In the genomic region with DNA sequence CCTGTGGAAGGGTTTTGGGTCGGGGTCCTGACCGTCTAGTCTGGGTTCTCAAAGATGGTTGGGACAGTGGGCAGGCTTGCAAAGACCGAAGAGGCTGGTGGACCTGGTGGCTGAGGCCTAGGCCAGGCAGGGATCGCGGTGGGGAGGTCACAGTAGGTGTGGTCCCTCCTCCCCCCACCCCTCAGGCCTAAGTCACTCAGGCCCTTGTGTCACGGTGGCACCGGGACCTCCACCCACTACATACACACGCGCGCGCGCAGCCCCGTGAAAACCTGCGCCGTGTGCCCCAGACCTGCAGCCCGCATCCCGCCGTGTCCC, we compare ENCODE assay signal across 8 cellular contexts. TPM values are rescaled to one million over a fixed set of nuclear protein-coding genes. Genes with fewer than 3 reads are reported as not detected.
A peak's percentile ranks its signal among the peaks of the same experiment; 100 is the strongest.
DNase-seq lines count a peak whose midpoint lies in the region; ATAC-seq and TF ChIP-seq lines count a peak whose summit lies in the region.

No MANE protein-coding gene starts in this region.

- intact Hi-C loops in left lung (cut with DNase I): no loop called here

- ATAC-seq in left lung (peak; percentile 8), GM21619 (IDR thresholded peaks at IDR 0.05; ENCODE audit: unreplicated experiment) (no peak), HG02571 (IDR thresholded peaks at IDR 0.05; ENCODE audit: unreplicated experiment) (no peak)
- peak; percentile 20 for ATAC-seq in stimulated activated memory B cell treated with anti-CD40 and anti-IgM and Interleukin-4, amounts not matched to agents 10 μg/mL and 1 μg/mL and 100 μg/mL, for 72 hours

- H3K4me1 ChIP-seq in left lung (peaks cover 3 to 61% of the 10 kb centered on the region in 2 donors), SK-N-SH (ENCODE audit: control insufficient read depth in 1 of 2, insufficient read depth in 2 of 2, low read depth in 1 of 2, low read length in 1 of 2) (peaks cover 10 to 18% of the 10 kb centered on the region in 2 experiments; a peak in 3 of 4 replicates)

- POLR2A ChIA-PET in SK-N-SH (lab: Yijun Ruan, JAX): no interaction called here

- no peak overlapping the region for H3K9ac ChIP-seq in SK-N-SH

- 96% methylated on average over 13 of the region's 18 CpGs for WGBS in SK-N-SH (ENCODE audit: low lambda C conversion rate)

- H3K79me2 ChIP-seq in SK-N-SH (ENCODE audit: insufficient read depth): peaks cover 6% of the 10 kb centered on the region; the same call in 1 of the 2 replicates

- H3K27ac Mint-ChIP-seq in IgD-negative memory B cell: peak overlapping the region in 2 of 3 donors; percentile 14 to 39
- H3K27ac Mint-ChIP-seq in stimulated activated memory B cell treated with anti-CD40 and anti-IgM and Interleukin-4, amounts not matched to agents 10 μg/mL and 1 μg/mL and 100 μg/mL, for 72 hours: peak overlapping the region; percentile 70

- DNase-seq in choroid plexus epithelial cell (ENCODE audit: low read depth): no peak
- peak in 1 of 2 donors; percentile 39 for DNase-seq in left lung
- no peak for DNase-seq in NCI-H2196 treated with DMSO at 0.1 percent for 48 hours (lab: John Stamatoyannopoulos, UW; ENCODE audit: unreplicated experiment)
- no peak for DNase-seq in SK-N-SH

- H3F3A ChIP-seq in SK-N-SH (replicated peaks; ENCODE audit: insufficient read depth): peaks cover 26% of the 10 kb centered on the region

- H4K20me1 ChIP-seq in SK-N-SH (ENCODE audit: insufficient read depth): peaks cover 50% of the 10 kb centered on the region

- TF ChIP-seq CTCF in choroid plexus epithelial cell (conservative IDR thresholded peaks at IDR 0.05; ENCODE audit: low read depth, low read length): no peak
- TF ChIP-seq CTCF in left lung (IDR thresholded peaks at IDR 0.05): no peak
- TF ChIP-seq CTCF in SK-N-SH (IDR thresholded peaks at IDR 0.05): no peak

- H3K27me3 Mint-ChIP-seq in IgD-negative memory B cell: no peaks in the 10 kb centered on the region
- no peaks in the 10 kb centered on the region for H3K27me3 Mint-ChIP-seq in stimulated activated memory B cell treated with anti-CD40 and anti-IgM and Interleukin-4, amounts not matched to agents 10 μg/mL and 1 μg/mL and 100 μg/mL, for 72 hours

- no peaks in the 10 kb centered on the region for H3K36me3 Mint-ChIP-seq in IgD-negative memory B cell
- H3K36me3 Mint-ChIP-seq in stimulated activated memory B cell treated with anti-CD40 and anti-IgM and Interleukin-4, amounts not matched to agents 10 μg/mL and 1 μg/mL and 100 μg/mL, for 72 hours: peaks cover 36% of the 10 kb centered on the region

- H3K9me2 ChIP-seq in SK-N-SH: no peaks in the 10 kb centered on the region

- H3K9me3 ChIP-seq in left lung: no peaks in the 10 kb centered on the region
- H3K9me3 ChIP-seq in SK-N-SH: no peaks in the 10 kb centered on the region

- CTCF ChIA-PET in SK-N-SH (lab: Yijun Ruan, JAX): no interaction called here

- H3K27ac ChIP-seq in left lung: peak overlapping the region in 1 of 2 donors; percentile 45
- H3K27ac ChIP-seq in SK-N-SH (ENCODE audit: low read depth in 2 of 2, low read length in 1 of 2): no peak overlapping the region

- TF ChIP-seq EP300 in SK-N-SH (IDR thresholded peaks at IDR 0.05; ENCODE audit: borderline replicate concordance in 1 of 2, low read depth in 1 of 2, low read length in 1 of 2): no peak

- H3K4me2 ChIP-seq in SK-N-SH: no peak overlapping the region

- no peak for TF ChIP-seq RAD21 in SK-N-SH (IDR thresholded peaks at IDR 0.05; ENCODE audit: low read length)

- H3K27me3 ChIP-seq in left lung: peaks cover 0 to 9% of the 10 kb centered on the region in 2 donors
- no peaks in the 10 kb centered on the region for H3K27me3 ChIP-seq in SK-N-SH (ENCODE audit: insufficient read depth)

- H3K9me3 Mint-ChIP-seq in IgD-negative memory B cell: no peaks in the 10 kb centered on the region
- no peaks in the 10 kb centered on the region for H3K9me3 Mint-ChIP-seq in stimulated activated memory B cell treated with anti-CD40 and anti-IgM and Interleukin-4, amounts not matched to agents 10 μg/mL and 1 μg/mL and 100 μg/mL, for 72 hours

- peaks cover 0 to 8% (median 2%) of the 10 kb centered on the region in 3 donors for H3K4me1 Mint-ChIP-seq in IgD-negative memory B cell
- peaks cover 15% of the 10 kb centered on the region for H3K4me1 Mint-ChIP-seq in stimulated activated memory B cell treated with anti-CD40 and anti-IgM and Interleukin-4, amounts not matched to agents 10 μg/mL and 1 μg/mL and 100 μg/mL, for 72 hours

- H3K4me3 ChIP-seq in choroid plexus epithelial cell (ENCODE audit: low read depth, low read length) (peak overlapping the region; percentile 58), left lung (peak overlapping the region; percentile 32 to 52), SK-N-SH (ENCODE audit: low read depth in 2 of 2, low read length in 1 of 2) (no peak overlapping the region)

- no peak overlapping the region for H2AFZ ChIP-seq in SK-N-SH (ENCODE audit: low read depth)

- peak overlapping the region; percentile 44 to 90 (median 82) for H3K4me3 Mint-ChIP-seq in IgD-negative memory B cell
- H3K4me3 Mint-ChIP-seq in stimulated activated memory B cell treated with anti-CD40 and anti-IgM and Interleukin-4, amounts not matched to agents 10 μg/mL and 1 μg/mL and 100 μg/mL, for 72 hours: peak overlapping the region; percentile 76

- H3K36me3 ChIP-seq in left lung (peaks cover 0 to 47% of the 10 kb centered on the region in 2 donors), SK-N-SH (replicated peaks in 1 of 2; ENCODE audit: control insufficient read depth in 1 of 2, insufficient read depth in 2 of 2, low read length in 1 of 2) (peaks cover 4 to 62% of the 10 kb centered on the region in 2 experiments)

TF ChIP-seq in SK-N-SH, 30 proteins besides CTCF, POLR2A, EP300 and RAD21:
- TF ChIP-seq TAF1 (IDR thresholded peaks at IDR 0.05; ENCODE audit: borderline replicate concordance, low read depth, low read length): no peak
- TF ChIP-seq, protein P1, sequence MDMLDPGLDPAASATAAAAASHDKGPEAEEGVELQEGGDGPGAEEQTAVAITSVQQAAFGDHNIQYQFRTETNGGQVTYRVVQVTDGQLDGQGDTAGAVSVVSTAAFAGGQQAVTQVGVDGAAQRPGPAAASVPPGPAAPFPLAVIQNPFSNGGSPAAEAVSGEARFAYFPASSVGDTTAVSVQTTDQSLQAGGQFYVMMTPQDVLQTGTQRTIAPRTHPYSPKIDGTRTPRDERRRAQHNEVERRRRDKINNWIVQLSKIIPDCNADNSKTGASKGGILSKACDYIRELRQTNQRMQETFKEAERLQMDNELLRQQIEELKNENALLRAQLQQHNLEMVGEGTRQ (IDR thresholded peaks at IDR 0.05; ENCODE audit: borderline replicate concordance, low read depth, low read length): no peak
- no peak for TF ChIP-seq MXI1 (IDR thresholded peaks at IDR 0.05; ENCODE audit: low read depth, low read length)
- TF ChIP-seq TCF12 (IDR thresholded peaks at IDR 0.05): no peak
- no peak for TF ChIP-seq GABPA (IDR thresholded peaks at IDR 0.05; ENCODE audit: low read depth)
- no peak for TF ChIP-seq ELF1 (IDR thresholded peaks at IDR 0.05)
- no peak for TF ChIP-seq GATA2 (CRISPR knock-in tag; IDR thresholded peaks at IDR 0.05)
- no peak for TF ChIP-seq YY1 (IDR thresholded peaks at IDR 0.05; ENCODE audit: low read depth)
- TF ChIP-seq EZH2phosphoT487 (IDR thresholded peaks at IDR 0.05; ENCODE audit: borderline replicate concordance, low read depth): no peak
- no peak for TF ChIP-seq RCOR1 (IDR thresholded peaks at IDR 0.05; ENCODE audit: low read length)
- TF ChIP-seq SMC3 (IDR thresholded peaks at IDR 0.05; ENCODE audit: low read depth, low read length): no peak
- TF ChIP-seq, protein P2, sequence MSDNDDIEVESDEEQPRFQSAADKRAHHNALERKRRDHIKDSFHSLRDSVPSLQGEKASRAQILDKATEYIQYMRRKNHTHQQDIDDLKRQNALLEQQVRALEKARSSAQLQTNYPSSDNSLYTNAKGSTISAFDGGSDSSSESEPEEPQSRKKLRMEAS (IDR thresholded peaks at IDR 0.05; ENCODE audit: low read depth): no peak
- TF ChIP-seq, protein P3, sequence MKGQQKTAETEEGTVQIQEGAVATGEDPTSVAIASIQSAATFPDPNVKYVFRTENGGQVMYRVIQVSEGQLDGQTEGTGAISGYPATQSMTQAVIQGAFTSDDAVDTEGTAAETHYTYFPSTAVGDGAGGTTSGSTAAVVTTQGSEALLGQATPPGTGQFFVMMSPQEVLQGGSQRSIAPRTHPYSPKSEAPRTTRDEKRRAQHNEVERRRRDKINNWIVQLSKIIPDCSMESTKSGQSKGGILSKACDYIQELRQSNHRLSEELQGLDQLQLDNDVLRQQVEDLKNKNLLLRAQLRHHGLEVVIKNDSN (IDR thresholded peaks at IDR 0.05; ENCODE audit: borderline replicate concordance, low read depth): no peak
- no peak for TF ChIP-seq RXRA (IDR thresholded peaks at IDR 0.05; ENCODE audit: borderline replicate concordance, low read depth)
- TF ChIP-seq TEAD4 (IDR thresholded peaks at IDR 0.05; ENCODE audit: borderline replicate concordance, insufficient read depth): no peak
- no peak for TF ChIP-seq RFX5 (IDR thresholded peaks at IDR 0.05; ENCODE audit: low read length)
- no peak for TF ChIP-seq NFIC (IDR thresholded peaks at IDR 0.05; ENCODE audit: borderline replicate concordance)

RNA-seq across cellular contexts. Expression of gene SEC61A1, which starts 24.2 kb away (rescaled TPM):
- polyA plus RNA-seq in IgD-negative memory B cell: 79.2 TPM
- 100 to 1,000 TPM; 283 to 361 TPM for total RNA-seq in left lung
- 153 and 215 TPM in 2 replicates for polyA plus RNA-seq in SK-N-SH (2012; rRNA removed)
- polyA plus RNA-seq in SK-N-SH (2012; cell fraction: cytosol; rRNA removed): 122 and 161 TPM in 2 replicates
- 160 and 215 TPM in 2 replicates for polyA plus RNA-seq in SK-N-SH (2012; cell fraction: nucleus; rRNA removed)

RNA-seq across cellular contexts. Expression of gene RUVBL1, which starts 47.2 kb away (rescaled TPM):
- polyA plus RNA-seq in IgD-negative memory B cell: 57.7 TPM
- total RNA-seq in left lung: 10 to 100 TPM; 22.3 to 33.1 TPM
- polyA plus RNA-seq in SK-N-SH (2012; rRNA removed): 140 and 145 TPM in 2 replicates
- 148 and 151 TPM in 2 replicates for polyA plus RNA-seq in SK-N-SH (2012; cell fraction: cytosol; rRNA removed)
- polyA plus RNA-seq in SK-N-SH (2012; cell fraction: nucleus; rRNA removed): 68.4 and 76.8 TPM in 2 replicates

Comparison
In these comparisons a context has a peak if more than half of its experiments do, and no peak if none do; other contexts are left out.
1. H3K4me3 ChIP-seq: peak in choroid plexus epithelial cell (single experiment) and left lung (2 of 2); none in SK-N-SH (0 of 2).
2. ATAC-seq: peak in left lung (single experiment) and stimulated activated memory B cell treated with anti-CD40 and anti-IgM and Interleukin-4, amounts not matched to agents 10 μg/mL and 1 μg/mL and 100 μg/mL, for 72 hours (single experiment); none in GM21619 (single experiment) and HG02571 (single experiment).